In the genomic region with DNA sequence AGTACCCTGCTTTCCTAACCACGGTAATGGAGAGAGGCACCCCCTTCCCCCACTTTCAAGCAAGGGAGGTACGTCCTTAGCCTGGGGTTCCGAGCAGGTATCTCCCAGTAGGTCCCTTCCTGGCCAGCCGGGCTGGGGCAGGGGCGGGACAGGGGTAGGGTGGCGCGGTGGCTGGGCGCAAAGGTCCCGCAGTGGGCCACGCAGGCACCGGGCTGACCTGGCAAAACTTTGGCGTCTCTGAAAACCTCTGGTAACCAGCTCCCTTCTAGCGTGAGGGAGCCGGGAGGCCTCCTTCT, we compare ENCODE assay signal across 10 cellular contexts. TPM values are rescaled to one million over a fixed set of nuclear protein-coding genes. Genes with fewer than 3 reads are reported as not detected.
A peak's percentile ranks its signal among the peaks of the same experiment; 100 is the strongest.
DNase-seq lines count a peak whose midpoint lies in the region; TF ChIP-seq lines count a peak whose summit lies in the region.
"Had no signal": no experiment of that assay in that cellular context is flagged by ENCODE, and none has a peak within 500 bp of the region (broad histone marks: within the 10 kb centered on the region; RNA-seq: fewer than 3 reads in every experiment).

No MANE protein-coding gene starts in this region.

- H3K4me3 ChIP-seq in AG10803 (ENCODE audit: low read length), result peak overlapping the region; percentile 42
- peak overlapping the region; percentile 49 for H3K4me3 ChIP-seq in OCI-LY1 (ENCODE audit: low read depth, low read length, poor library complexity, severe bottlenecking)
- peak overlapping the region; percentile 42 for H3K4me3 ChIP-seq in fibroblast of pulmonary artery (replicated peaks; ENCODE audit: low read depth, low read length)
- H3K4me3 ChIP-seq in neutrophil (ENCODE audit: low read depth in 1 of 2, low read length in 1 of 2), result peak overlapping the region; percentile 79 to 85
- H3K4me3 ChIP-seq in lower leg skin (ENCODE audit: low read depth, poor library complexity, severe bottlenecking), result no peak overlapping the region

- no peaks in the 10 kb centered on the region for H3K27me3 ChIP-seq in OCI-LY1 (ENCODE audit: insufficient read depth, low read length)
- no peaks in the 10 kb centered on the region for H3K27me3 ChIP-seq in neutrophil

- no peaks in the 10 kb centered on the region for H3K9me2 ChIP-seq in OCI-LY1 (ENCODE audit: low read depth, low read length)

- TF ChIP-seq POLR2A in lower leg skin (IDR thresholded peaks at IDR 0.05), result no peak

- H3K9ac ChIP-seq in OCI-LY1 (ENCODE audit: low read length), result no peak overlapping the region

- H3K9me3 ChIP-seq in OCI-LY1 (ENCODE audit: low read length), result no peaks in the 10 kb centered on the region
- no peaks in the 10 kb centered on the region for H3K9me3 ChIP-seq in neutrophil

- H3K4me2 ChIP-seq in OCI-LY1 (ENCODE audit: low read length), result peak overlapping the region; percentile 64

- intact Hi-C loops in lower leg skin (cut with DNase I; ENCODE audit: low total_unique reads), result no loop called here

- in situ Hi-C loops in GM13977 (cut with MboI; ENCODE audit: low pct_unique_long_range_greater_than_20kb, low sequenced_read_pairs, unreplicated experiment), result no loop called here

- H3K27ac ChIP-seq in OCI-LY1 (ENCODE audit: low read depth, low read length, poor library complexity, severe bottlenecking) (no peak overlapping the region), neutrophil (peak overlapping the region; percentile 89)

- H3K79me2 ChIP-seq in OCI-LY1 (ENCODE audit: insufficient read depth, low read length), result no peaks in the 10 kb centered on the region

- no peak overlapping the region for H2AFZ ChIP-seq in OCI-LY1 (ENCODE audit: low read length)

- no peaks in the 10 kb centered on the region for H3F3A ChIP-seq in OCI-LY1 (ENCODE audit: insufficient read depth, low read length)

- no peaks in the 10 kb centered on the region for H4K20me1 ChIP-seq in OCI-LY1 (ENCODE audit: insufficient read depth, low read length)

- TF ChIP-seq CTCF in AG10803 (conservative IDR thresholded peaks at IDR 0.05; ENCODE audit: low read length), result no peak
- TF ChIP-seq CTCF in OCI-LY1 (IDR thresholded peaks at IDR 0.05; ENCODE audit: low read length), result no peak
- TF ChIP-seq CTCF in fibroblast of pulmonary artery (IDR thresholded peaks at IDR 0.05; ENCODE audit: low read length, missing control alignments), result no peak
- no peak for TF ChIP-seq CTCF in neutrophil (IDR thresholded peaks at IDR 0.05)
- no peak for TF ChIP-seq CTCF in lower leg skin (IDR thresholded peaks at IDR 0.05)
- no peak for TF ChIP-seq CTCF in GM13977 (IDR thresholded peaks at IDR 0.05; ENCODE audit: extremely low read depth, insufficient read depth, missing control alignments)

- H3K4me1 ChIP-seq in OCI-LY1 (ENCODE audit: insufficient read depth, low read length, severe bottlenecking) (no peaks in the 10 kb centered on the region), neutrophil (ENCODE audit: control insufficient read depth in 1 of 2, insufficient read depth in 1 of 2, low read depth in 1 of 2, low read length in 1 of 2) (peaks cover 86 to 92% of the 10 kb centered on the region in 2 experiments)

- no peaks in the 10 kb centered on the region for H3K36me3 ChIP-seq in OCI-LY1 (ENCODE audit: insufficient read depth, low read length)
- H3K36me3 ChIP-seq in neutrophil, result no peaks in the 10 kb centered on the region

- WGBS in lower leg skin, 2 donors, result 40 to 54% methylated on average over 8 to 14 of the region's 14 CpGs

- DNase-seq in AG10803 (ENCODE audit: low read depth) (no peak), fibroblast of pulmonary artery (ENCODE audit: low read depth) (no peak), lower leg skin (ENCODE audit: low spot score in 2 of 2) (no peak), GM13977 (ENCODE audit: low spot score) (no peak), NCI-H2227 (lab: John Stamatoyannopoulos, UW; ENCODE audit: unreplicated experiment) (no peak)
- no peak for DNase-seq in activated CD4-positive, alpha-beta T cell treated with anti-CD3 and anti-CD28 coated beads for 48 hours
- DNase-seq: activated gamma-delta T cell had no signal

RNA-seq across cellular contexts. Expression of gene P2RY2, which starts 0.3 kb away (rescaled TPM):
- total RNA-seq in lower leg skin, result 1 to 10 TPM; 3.2 to 8.7 (median 5.1) TPM

RNA-seq across cellular contexts. Expression of gene P2RY6, which starts 54.4 kb away (rescaled TPM):
- total RNA-seq in lower leg skin, result under 1 TPM in 2 of 4 donors, not detected in 2; 0.46 to 0.81 TPM
- total RNA-seq: HT1080 had no signal
